21 cellular contexts compared by ENCODE assay signal in the genomic region with DNA sequence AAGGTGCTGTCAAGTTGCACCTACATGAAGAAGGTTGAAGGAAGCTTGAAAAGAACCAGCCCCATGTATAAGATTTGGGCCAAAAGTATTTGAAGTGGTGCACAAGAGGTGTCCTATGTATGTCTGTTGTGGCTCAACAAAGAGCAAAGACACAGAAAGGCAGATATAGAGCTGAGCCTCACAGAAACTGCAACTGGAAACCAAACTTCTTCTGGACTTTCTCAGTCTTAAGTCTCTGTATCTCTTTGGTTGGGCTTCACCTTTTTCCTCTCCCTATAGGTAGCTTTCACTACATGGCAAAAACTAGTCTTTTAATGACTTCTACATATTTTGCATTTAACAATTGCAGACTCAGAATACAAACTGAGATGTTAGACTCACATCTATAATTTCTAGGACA.
"Had no signal": no experiment of that assay in that cellular context is flagged by ENCODE, and none has a peak within 500 bp of the region (broad histone marks: within the 10 kb centered on the region; RNA-seq: fewer than 3 reads in every experiment).

No MANE protein-coding gene starts in this region.

- H3K9me3 ChIP-seq: gastroesophageal sphincter, heart left ventricle, left lung, stomach had no signal

- H3K27me3 ChIP-seq: gastroesophageal sphincter, heart left ventricle, left lung, stomach had no signal

- H3K27ac ChIP-seq: gastroesophageal sphincter, heart left ventricle, left lung, parathyroid adenoma, stomach had no signal

- H3K4me2 ChIP-seq: smooth muscle cell had no signal

- H3K4me3 ChIP-seq: gastroesophageal sphincter, heart left ventricle, left lung, smooth muscle cell, stomach had no signal

- H2AFZ ChIP-seq: parathyroid adenoma had no signal

- H3K9ac ChIP-seq: parathyroid adenoma had no signal

- DNase-seq: activated B cell treated with CpG ODN at 0.5 μM for 24 hours; activated CD4-positive, alpha-beta T cell treated with anti-CD3 and anti-CD28 coated beads, Interleukin-2, amount 10 ng/mL, durations not matched to agents 24 days and 14 days; activated CD8-positive, alpha-beta T cell treated with anti-CD3 and anti-CD28 coated beads for 36 hours; activated effector memory CD4-positive, alpha-beta T cell treated with Interleukin-2 at 50 U/mL for 16 hours; activated naive CD4-positive, alpha-beta T cell treated with anti-CD3 and anti-CD28 coated beads, Interleukin-2, amount 10 ng/mL, durations not matched to agents 7 days and 5 days; activated T-cell treated with anti-CD3 and anti-CD28 coated beads, Interleukin-2, amount 50 U/mL, for 4 hours; cerebellar nuclear complex; effector CD4-positive, alpha-beta T cell; heart left ventricle; kidney; left lung; stimulated activated CD4-positive, alpha-beta T cell treated with anti-CD3 and anti-CD28 coated beads, Interleukin-4, amount 100 ng/mL, for 24 hours; stomach; trophoblast cell had no signal

- H3K4me1 ChIP-seq: gastroesophageal sphincter, heart left ventricle, left lung, parathyroid adenoma, stomach had no signal

- H3K36me3 ChIP-seq: gastroesophageal sphincter, heart left ventricle, left lung, stomach had no signal

- ATAC-seq: activated CD8-positive, alpha-beta T cell treated with anti-CD3 and anti-CD28 coated beads for 36 hours; activated T-cell treated with anti-CD3 and anti-CD28 coated beads, Interleukin-2, amount 50 U/mL, for 4 hours; esophagus mucosa; gastroesophageal sphincter; heart left ventricle; left lung; natural killer cell treated with Interleukin-12 subunit alpha and Interleukin-12 subunit beta and Interleukin-15 and Interleukin-18, amount 100 ng/mL, for 72 hours; sciatic nerve; stimulated activated effector memory CD8-positive, alpha-beta T cell treated with anti-CD3 and anti-CD28 coated beads, Interleukin-12 subunit alpha, Interleukin-12 subunit beta, amount 100 ng/mL, for 72 hours had no signal

- H3K79me2 ChIP-seq: parathyroid adenoma had no signal
